In genomic region chr7:44108768-44109750, GRCh38 we compare ENCODE assay signal across 21 cellular contexts. TPM values are rescaled to one million over a fixed set of nuclear protein-coding genes. Genes with fewer than 3 reads are reported as not detected.
DNase-seq lines count a peak whose midpoint lies in the region; ATAC-seq, FAIRE-seq and TF ChIP-seq lines count a peak whose summit lies in the region.
"Had no signal": no experiment of that assay in that cellular context is flagged by ENCODE, and none has a peak within 500 bp of the region (broad histone marks: within the 10 kb centered on the region; RNA-seq: fewer than 3 reads in every experiment).

No MANE protein-coding gene starts in this region.

- no peak for TF ChIP-seq RAD21 in SK-N-SH (IDR thresholded peaks at IDR 0.05; ENCODE audit: low read length)
- TF ChIP-seq RAD21 in GM12878 (IDR thresholded peaks at IDR 0.05; ENCODE audit: insufficient read depth, low read depth, low read length): 0 out of 2 replicates have a peak, but pooled peaks have one; percentile 9

- peaks cover 5% of the 10 kb centered on the region for H3K27me3 Mint-ChIP-seq in activated T-cell treated with anti-CD3 and anti-CD28 coated beads, Interleukin-2, amount 50 U/mL, for 24 hours

- H3K4me3 ChIP-seq in SK-N-SH (ENCODE audit: low read depth in 2 of 2, low read length in 1 of 2): no peak overlapping the region
- no peak overlapping the region for H3K4me3 ChIP-seq in GM12875 (ENCODE audit: low read depth, low read length)
- H3K4me3 ChIP-seq in GM12878: no peak overlapping the region
- H3K4me3 ChIP-seq in GM23248: no peak overlapping the region
- H3K4me3 ChIP-seq: tibial nerve had no signal

- peaks cover 9% of the 10 kb centered on the region; the same call in 1 of the 2 replicates for H4K20me1 ChIP-seq in SK-N-SH (ENCODE audit: insufficient read depth)
- no peaks in the 10 kb centered on the region for H4K20me1 ChIP-seq in GM12878 (ENCODE audit: control insufficient read depth, insufficient read depth)
- H4K20me1 ChIP-seq in GM23248 (ENCODE audit: insufficient read depth): no peaks in the 10 kb centered on the region

- CTCF ChIA-PET in SK-N-SH (lab: Yijun Ruan, JAX) (interaction anchor here (0.7 to 2.3 kb wide), 5 partner anchors 12 to 89 kb away, joined by 3 to 7 read pairs (median 3); no protein-coding TSS in a partner anchor), GM12878 (lab: Yijun Ruan, JAX) (no interaction called here)

- peaks cover 12% of the 10 kb centered on the region for H3K4me1 Mint-ChIP-seq in activated T-cell treated with anti-CD3 and anti-CD28 coated beads, Interleukin-2, amount 50 U/mL, for 24 hours (ENCODE audit: low read depth)

- SMC1A ChIA-PET in GM12878 (lab: Charles Lee; ENCODE audit: uncharacterized antibody, unreplicated experiment): no interaction called here

- H3K9me2 ChIP-seq in SK-N-SH (no peaks in the 10 kb centered on the region), GM23248 (ENCODE audit: insufficient read depth) (no peaks in the 10 kb centered on the region)

- 89% methylated on average over 19 of the region's 21 CpGs for WGBS in SK-N-SH (ENCODE audit: low lambda C conversion rate)
- 41% methylated on average over 20 of the region's 21 CpGs for WGBS in GM12878 (ENCODE audit: insufficient coverage, insufficient replicate concordance, low lambda C conversion rate, missing lambda C conversion rate)
- WGBS in GM23248 (ENCODE audit: low coverage in 1 of 2, low lambda C conversion rate in 2 of 2, missing lambda C conversion rate in 2 of 2), 2 experiments: 79 to 80% methylated on average over 15 to 21 of the region's 21 CpGs

- H3K9ac ChIP-seq in SK-N-SH (no peak overlapping the region), GM12878 (ENCODE audit: control insufficient read depth, insufficient read depth, low read length) (no peak overlapping the region), GM23248 (no peak overlapping the region)

- TF ChIP-seq EP300 in SK-N-SH (IDR thresholded peaks at IDR 0.05; ENCODE audit: borderline replicate concordance in 1 of 2, low read depth in 1 of 2, low read length in 1 of 2) (no peak), GM12878 (IDR thresholded peaks at IDR 0.05; ENCODE audit: borderline replicate concordance in 1 of 2, control insufficient read depth in 1 of 2, low read depth in 2 of 2, low read length in 2 of 2) (no peak)

- H3K27me3 ChIP-seq in SK-N-SH (ENCODE audit: insufficient read depth): no peaks in the 10 kb centered on the region
- peaks cover 11 to 15% of the 10 kb centered on the region in 2 experiments for H3K27me3 ChIP-seq in GM12878 (replicated peaks in 1 of 2; ENCODE audit: control insufficient read depth in 2 of 2, insufficient read depth in 2 of 2, low read length in 1 of 2)
- H3K27me3 ChIP-seq in GM23248 (replicated peaks; ENCODE audit: insufficient read depth): no peaks in the 10 kb centered on the region
- H3K27me3 ChIP-seq: tibial nerve had no signal

- no peak overlapping the region for H3K4me3 Mint-ChIP-seq in activated T-cell treated with anti-CD3 and anti-CD28 coated beads, Interleukin-2, amount 50 U/mL, for 24 hours
- H3K4me3 Mint-ChIP-seq: activated CD4-positive, alpha-beta T cell treated with anti-CD3 and anti-CD28 coated beads, Interleukin-2, amount 10 ng/mL, durations not matched to agents 7 days and 5 days; activated T-cell treated with anti-CD3 and anti-CD28 coated beads, Interleukin-2, amount 50 U/mL, for 72 hours; CD8-positive, alpha-beta memory T cell; natural killer cell treated with Interleukin-12 subunit alpha and Interleukin-12 subunit beta and Interleukin-15 and Interleukin-18, amount 100 ng/mL, for 72 hours; T-helper 2 cell treated with Interferon-gamma antibody and Interleukin-4, amounts not matched to agents 5 μg/mL and 100 μg/mL, for 36 hours had no signal

- H3K27ac ChIP-seq in SK-N-SH (ENCODE audit: low read depth in 2 of 2, low read length in 1 of 2): no peak overlapping the region
- H3K27ac ChIP-seq in GM12878 (ENCODE audit: control insufficient read depth, insufficient read depth): no peak overlapping the region
- H3K27ac ChIP-seq in GM23248: no peak overlapping the region

- no peak overlapping the region for H2AFZ ChIP-seq in SK-N-SH (ENCODE audit: low read depth)
- H2AFZ ChIP-seq in GM12878 (ENCODE audit: control insufficient read depth, low read depth, low read length): no peak overlapping the region
- no peak overlapping the region for H2AFZ ChIP-seq in GM23248

- H3K9me3 ChIP-seq in SK-N-SH: no peaks in the 10 kb centered on the region
- H3K9me3 ChIP-seq in GM12878 (replicated peaks; ENCODE audit: control insufficient read depth, insufficient read depth, low read length): no peaks in the 10 kb centered on the region
- no peaks in the 10 kb centered on the region for H3K9me3 ChIP-seq in GM23248 (ENCODE audit: low read depth)
- H3K9me3 ChIP-seq: tibial nerve had no signal

- DNase-seq in SK-N-SH: peak; percentile 65
- no peak for DNase-seq in GM12878 (ENCODE audit: low read depth, low spot score)
- peak; percentile 80 for DNase-seq in posterior vena cava (ENCODE audit: low spot score)
- no peak for DNase-seq in NCI-H446 treated with DMSO at 0.1 percent for 48 hours (lab: John Stamatoyannopoulos, UW)
- no peak for DNase-seq in activated T-cell treated with anti-CD3 and anti-CD28 coated beads, Interleukin-2, amount 50 U/mL, for 24 hours
- DNase-seq in GM23248: no peak
- DNase-seq: activated CD4-positive, alpha-beta T cell treated with anti-CD3 and anti-CD28 coated beads, Interleukin-2, amount 10 ng/mL, durations not matched to agents 7 days and 5 days; activated T-cell treated with anti-CD3 and anti-CD28 coated beads, Interleukin-2, amount 50 U/mL, for 72 hours; CD8-positive, alpha-beta memory T cell; foreskin melanocyte; NCI-H1105 treated with DMSO at 0.1 percent for 48 hours; NCI-H2171 treated with DMSO at 0.1 percent for 48 hours; retina had no signal

- H3F3A ChIP-seq in SK-N-SH (replicated peaks; ENCODE audit: insufficient read depth) (peaks cover 14% of the 10 kb centered on the region), GM23248 (ENCODE audit: insufficient read depth) (no peaks in the 10 kb centered on the region)

- RAD21 ChIA-PET in GM12878 (lab: Charles Lee; ENCODE audit: unreplicated experiment): no interaction called here

- peaks cover 56% of the 10 kb centered on the region for H3K36me3 Mint-ChIP-seq in activated T-cell treated with anti-CD3 and anti-CD28 coated beads, Interleukin-2, amount 50 U/mL, for 24 hours (ENCODE audit: low read depth)
- H3K36me3 Mint-ChIP-seq: natural killer cell treated with Interleukin-12 subunit alpha and Interleukin-12 subunit beta and Interleukin-15 and Interleukin-18, amount 100 ng/mL, for 72 hours had no signal

- peak; percentile 21; the same call in 1 of the 2 replicates for TF ChIP-seq CTCF in SK-N-SH (IDR thresholded peaks at IDR 0.05)
- TF ChIP-seq CTCF in GM12875 (IDR thresholded peaks at IDR 0.05; ENCODE audit: borderline replicate concordance, insufficient read depth, low read depth, low read length): peak; percentile 33; the same call in 1 of the 2 replicates
- peak in 1 of 3 experiments; percentile 27; a peak in 1 of 6 replicates for TF ChIP-seq CTCF in GM12878 (IDR thresholded peaks at IDR 0.05 in 2 of 3, conservative IDR thresholded peaks at IDR 0.05 in 1 of 3; ENCODE audit: control insufficient read depth in 2 of 3, extremely low read depth in 1 of 3, insufficient read depth in 1 of 3, low read depth in 3 of 3, low read length in 3 of 3)

- no peak for FAIRE-seq in GM12878 (lab: Jason Lieb, UNC)
- FAIRE-seq: A204.1 had no signal

- in situ Hi-C loops in GM12878 (cut with MboI): no loop called here
- in situ Hi-C loops in GM23248 (cut with MboI): no loop called here

- TF ChIP-seq POLR2A in GM12878 (IDR thresholded peaks at IDR 0.05; ENCODE audit: low read depth, low read length): no peak

- no peak overlapping the region; the same call in 1 of the 2 replicates for H3K4me2 ChIP-seq in SK-N-SH
- no peak overlapping the region for H3K4me2 ChIP-seq in GM12878 (ENCODE audit: control insufficient read depth, insufficient read depth)
- no peak overlapping the region for H3K4me2 ChIP-seq in GM23248 (ENCODE audit: unreplicated experiment)

- peaks cover 41% of the 10 kb centered on the region for H3K79me2 ChIP-seq in SK-N-SH (ENCODE audit: insufficient read depth)
- no peaks in the 10 kb centered on the region for H3K79me2 ChIP-seq in GM12878 (ENCODE audit: control insufficient read depth, insufficient read depth, low read length)
- peaks cover 26% of the 10 kb centered on the region for H3K79me2 ChIP-seq in GM23248 (ENCODE audit: insufficient read depth)

- POLR2A ChIA-PET in SK-N-SH (lab: Yijun Ruan, JAX) (no interaction called here), GM12878 (lab: Charles Lee) (no interaction called here)

- H3K36me3 ChIP-seq in SK-N-SH (replicated peaks in 1 of 2; ENCODE audit: control insufficient read depth in 1 of 2, insufficient read depth in 2 of 2, low read length in 1 of 2) (peaks cover 27 to 73% of the 10 kb centered on the region in 2 experiments), GM12878 (ENCODE audit: control insufficient read depth in 2 of 2, insufficient read depth in 2 of 2, low read length in 1 of 2) (no peaks in the 10 kb centered on the region), GM23248 (ENCODE audit: low read depth) (no peaks in the 10 kb centered on the region)

- H3K4me1 ChIP-seq in SK-N-SH (ENCODE audit: control insufficient read depth in 1 of 2, insufficient read depth in 2 of 2, low read depth in 1 of 2, low read length in 1 of 2) (peaks cover 7 to 26% of the 10 kb centered on the region in 2 experiments; a peak in 1 of 4 replicates), GM12878 (ENCODE audit: control insufficient read depth, insufficient read depth, low read length) (no peaks in the 10 kb centered on the region), GM23248 (ENCODE audit: insufficient read depth) (peaks cover 20% of the 10 kb centered on the region)

- H3K27ac Mint-ChIP-seq in activated T-cell treated with anti-CD3 and anti-CD28 coated beads, Interleukin-2, amount 50 U/mL, for 24 hours: no peak overlapping the region
- H3K27ac Mint-ChIP-seq: activated CD4-positive, alpha-beta T cell treated with anti-CD3 and anti-CD28 coated beads, Interleukin-2, amount 10 ng/mL, durations not matched to agents 7 days and 5 days; activated T-cell treated with anti-CD3 and anti-CD28 coated beads, Interleukin-2, amount 50 U/mL, for 72 hours; CD8-positive, alpha-beta memory T cell; natural killer cell treated with Interleukin-12 subunit alpha and Interleukin-12 subunit beta and Interleukin-15 and Interleukin-18, amount 100 ng/mL, for 72 hours; T-helper 2 cell treated with Interferon-gamma antibody and Interleukin-4, amounts not matched to agents 5 μg/mL and 100 μg/mL, for 36 hours had no signal

- H3K9me3 Mint-ChIP-seq in activated T-cell treated with anti-CD3 and anti-CD28 coated beads, Interleukin-2, amount 50 U/mL, for 24 hours: no peaks in the 10 kb centered on the region
- H3K9me3 Mint-ChIP-seq: activated CD4-positive, alpha-beta T cell treated with anti-CD3 and anti-CD28 coated beads, Interleukin-2, amount 10 ng/mL, durations not matched to agents 7 days and 5 days; activated T-cell treated with anti-CD3 and anti-CD28 coated beads, Interleukin-2, amount 50 U/mL, for 72 hours; CD8-positive, alpha-beta memory T cell; natural killer cell treated with Interleukin-12 subunit alpha and Interleukin-12 subunit beta and Interleukin-15 and Interleukin-18, amount 100 ng/mL, for 72 hours; T-helper 2 cell treated with Interferon-gamma antibody and Interleukin-4, amounts not matched to agents 5 μg/mL and 100 μg/mL, for 36 hours had no signal

- intact Hi-C loops in GM12878 (cut with micrococcal nuclease; ENCODE audit: unreplicated experiment) (no loop called here), posterior vena cava (cut with DNase I) (no loop called here)

- ATAC-seq in SK-N-SH treated with all-trans-retinoic acid at 6 μM for 48 hours (no peak), GM12878 (peak; percentile 53)
- ATAC-seq: activated T-cell treated with anti-CD3 and anti-CD28 coated beads, Interleukin-2, amount 50 U/mL, for 72 hours; natural killer cell treated with Interleukin-12 subunit alpha and Interleukin-12 subunit beta and Interleukin-15 and Interleukin-18, amount 100 ng/mL, for 72 hours had no signal

- BruUV-seq in GM12878 (replicated peaks; lab: Mats Ljungman, UMichigan): no TSS peak

RNA-seq across cellular contexts. Expression of gene AEBP1, which starts 4.9 kb away (rescaled TPM):
- polyA plus RNA-seq in SK-N-SH (2012; rRNA removed) (40.3 and 105 TPM in 2 replicates), GM12878 (2011; rRNA removed) (0.09 and 0.20 TPM in 2 replicates), GM12878 (2014; fragmentation: Illumina TruSeq; extraction: Trizol) (not detected in 2 replicates), GM12878 (2014; fragmentation: Nextera tagmentation; extraction: Ambion mirVana) (not detected), GM12878 (2014; rRNA removed) (0.08 TPM in 1 of 2 replicates, not detected in the other), GM12878 (2016; fragmentation: Nextera tagmentation; extraction: Ambion mirVana) (under 1 TPM in 1 of 2 experiments, not detected in 1; 0.11 TPM), GM23248 (2016; fragmentation: Nextera tagmentation; extraction: Ambion mirVana) (46.6 and 47.0 TPM in 2 replicates)
- polyA plus RNA-seq in SK-N-SH (2012; cell fraction: cytosol; rRNA removed): 36.3 and 54.8 TPM in 2 replicates
- polyA plus RNA-seq in SK-N-SH (2012; cell fraction: nucleus; rRNA removed): 278 and 326 TPM in 2 replicates
- 1.9 and 3.2 TPM in 2 replicates for total RNA-seq in GM12878 (2013; cell fraction: nucleolus; rRNA removed)
- total RNA-seq in GM12878 (2014; rRNA removed) (0.06 TPM in 1 of 2 replicates, not detected in the other), GM12878 (2014; rRNA removed; fragmentation: Illumina TruSeq; extraction: Trizol) (not detected in 2 replicates), GM12878 (2021) (0.16 and 0.23 TPM in 2 replicates), posterior vena cava (100 to 1,000 TPM; 783 to 919 TPM)
- 0.46 TPM for polyA plus RNA-seq in GM12878 (2011; ENCODE audit: low read depth)
- 0.13 and 0.22 TPM in 2 replicates for polyA plus RNA-seq in GM12878 (2011; cell fraction: cytosol; rRNA removed)
- polyA plus RNA-seq in GM12878 (2011; cell fraction: nucleus; rRNA removed): 1.8 and 3.1 TPM in 2 replicates
- polyA plus RNA-seq in GM12878 (2012): 0.31 and 0.46 TPM in 2 replicates
- polyA minus RNA-seq in GM12878 (2011; rRNA and poly(A)+ RNA removed): 0.67 TPM in 1 of 2 replicates, not detected in the other
- not detected in 2 replicates for polyA minus RNA-seq in GM12878 (2011; cell fraction: cytosol; rRNA and poly(A)+ RNA removed)
- 0.24 and 0.57 TPM in 2 replicates for polyA minus RNA-seq in GM12878 (2011; cell fraction: nucleus; rRNA and poly(A)+ RNA removed)
- total RNA-seq in GM23248 (2014; rRNA removed; shearing (Covaris generic)): 53.0 and 63.2 TPM in 2 replicates

RNA-seq across cellular contexts. Expression of gene POLD2, which starts 14.3 kb away (rescaled TPM):
- polyA plus RNA-seq in SK-N-SH (2012; rRNA removed) (163 and 194 TPM in 2 replicates), GM12878 (2011; rRNA removed) (113 and 179 TPM in 2 replicates), GM12878 (2014; fragmentation: Illumina TruSeq; extraction: Trizol) (61.8 and 118 TPM in 2 replicates), GM12878 (2014; fragmentation: Nextera tagmentation; extraction: Ambion mirVana) (10 to 100 TPM; 19.1 to 42.7 TPM), GM12878 (2014; rRNA removed) (193 and 194 TPM in 2 replicates), GM12878 (2016; fragmentation: Nextera tagmentation; extraction: Ambion mirVana) (100 to 1,000 TPM; 266 to 287 TPM), GM23248 (2016; fragmentation: Nextera tagmentation; extraction: Ambion mirVana) (164 and 166 TPM in 2 replicates)
- polyA plus RNA-seq in SK-N-SH (2012; cell fraction: cytosol; rRNA removed): 97.4 and 129 TPM in 2 replicates
- 209 and 258 TPM in 2 replicates for polyA plus RNA-seq in SK-N-SH (2012; cell fraction: nucleus; rRNA removed)
- 86.8 and 93.9 TPM in 2 replicates for total RNA-seq in GM12878 (2013; cell fraction: nucleolus; rRNA removed)
- total RNA-seq in GM12878 (2014; rRNA removed) (149 and 169 TPM in 2 replicates), GM12878 (2014; rRNA removed; fragmentation: Illumina TruSeq; extraction: Trizol) (97.5 and 105 TPM in 2 replicates), GM12878 (2021) (169 TPM in 2 replicates), posterior vena cava (10 to 100 TPM; 39.9 to 60.0 TPM)
- 99.6 TPM for polyA plus RNA-seq in GM12878 (2011; ENCODE audit: low read depth)
- 225 and 290 TPM in 2 replicates for polyA plus RNA-seq in GM12878 (2011; cell fraction: cytosol; rRNA removed)
- polyA plus RNA-seq in GM12878 (2011; cell fraction: nucleus; rRNA removed): 281 and 287 TPM in 2 replicates
- polyA plus RNA-seq in GM12878 (2012): 110 and 118 TPM in 2 replicates
- polyA minus RNA-seq in GM12878 (2011; rRNA and poly(A)+ RNA removed): 75.3 and 127 TPM in 2 replicates
- 41.1 and 46.9 TPM in 2 replicates for polyA minus RNA-seq in GM12878 (2011; cell fraction: cytosol; rRNA and poly(A)+ RNA removed)
- polyA minus RNA-seq in GM12878 (2011; cell fraction: nucleus; rRNA and poly(A)+ RNA removed): 54.9 and 61.8 TPM in 2 replicates
- 100 and 107 TPM in 2 replicates for total RNA-seq in GM23248 (2014; rRNA removed; shearing (Covaris generic))

RNA-seq across cellular contexts. Expression of gene POLM, which starts 26.7 kb away (rescaled TPM):
- 17.4 and 23.1 TPM in 2 replicates for polyA plus RNA-seq in SK-N-SH (2012; rRNA removed)
- 4.2 and 7.5 TPM in 2 replicates for polyA plus RNA-seq in SK-N-SH (2012; cell fraction: cytosol; rRNA removed)
- 117 and 123 TPM in 2 replicates for polyA plus RNA-seq in SK-N-SH (2012; cell fraction: nucleus; rRNA removed)
- 108 and 133 TPM in 2 replicates for total RNA-seq in GM12878 (2013; cell fraction: nucleolus; rRNA removed)
- total RNA-seq in GM12878 (2014; rRNA removed): 23.3 and 24.8 TPM in 2 replicates
- total RNA-seq in GM12878 (2014; rRNA removed; fragmentation: Illumina TruSeq; extraction: Trizol): 13.5 and 14.1 TPM in 2 replicates
- total RNA-seq in GM12878 (2021): 33.8 and 37.8 TPM in 2 replicates
- 9.0 TPM for polyA plus RNA-seq in GM12878 (2011; ENCODE audit: low read depth)
- 11.0 and 15.9 TPM in 2 replicates for polyA plus RNA-seq in GM12878 (2011; rRNA removed)
- polyA plus RNA-seq in GM12878 (2011; cell fraction: cytosol; rRNA removed): 17.6 and 26.6 TPM in 2 replicates
- polyA plus RNA-seq in GM12878 (2011; cell fraction: nucleus; rRNA removed): 86.2 and 99.8 TPM in 2 replicates
- polyA plus RNA-seq in GM12878 (2012): 16.6 and 18.6 TPM in 2 replicates
- polyA plus RNA-seq in GM12878 (2014; fragmentation: Illumina TruSeq; extraction: Trizol): 8.0 and 16.1 TPM in 2 replicates
- 1 to 10 TPM; 3.1 to 4.6 TPM for polyA plus RNA-seq in GM12878 (2014; fragmentation: Nextera tagmentation; extraction: Ambion mirVana)
- 39.4 and 41.5 TPM in 2 replicates for polyA plus RNA-seq in GM12878 (2014; rRNA removed)
- polyA plus RNA-seq in GM12878 (2016; fragmentation: Nextera tagmentation; extraction: Ambion mirVana): 10 to 100 TPM; 22.0 to 23.2 TPM
- polyA minus RNA-seq in GM12878 (2011; rRNA and poly(A)+ RNA removed): 19.2 and 33.0 TPM in 2 replicates
- 12.7 and 16.4 TPM in 2 replicates for polyA minus RNA-seq in GM12878 (2011; cell fraction: cytosol; rRNA and poly(A)+ RNA removed)
- 41.2 and 67.5 TPM in 2 replicates for polyA minus RNA-seq in GM12878 (2011; cell fraction: nucleus; rRNA and poly(A)+ RNA removed)
- 10 to 100 TPM in 1 of 2 donors, 1 to 10 TPM in 1; 9.4 to 16.9 TPM for total RNA-seq in posterior vena cava
- 13.9 and 20.3 TPM in 2 replicates for total RNA-seq in GM23248 (2014; rRNA removed; shearing (Covaris generic))
- 10.7 and 12.9 TPM in 2 replicates for polyA plus RNA-seq in GM23248 (2016; fragmentation: Nextera tagmentation; extraction: Ambion mirVana)

RNA-seq across cellular contexts. Expression of gene MYL7, which starts 32.1 kb away (rescaled TPM):
- polyA plus RNA-seq in SK-N-SH (2012; rRNA removed): 0.47 TPM in 1 of 2 replicates, not detected in the other
- 0.08 and 0.22 TPM in 2 replicates for polyA plus RNA-seq in SK-N-SH (2012; cell fraction: cytosol; rRNA removed)
- 0.61 and 1.9 TPM in 2 replicates for polyA plus RNA-seq in SK-N-SH (2012; cell fraction: nucleus; rRNA removed)
- not detected in 2 replicates for total RNA-seq in GM12878 (2013; cell fraction: nucleolus; rRNA removed)
- not detected in 2 replicates for total RNA-seq in GM12878 (2014; rRNA removed)
- not detected in 2 replicates for total RNA-seq in GM12878 (2014; rRNA removed; fragmentation: Illumina TruSeq; extraction: Trizol)
- not detected in 2 replicates for total RNA-seq in GM12878 (2021)
- not detected for polyA plus RNA-seq in GM12878 (2011; ENCODE audit: low read depth)
- polyA plus RNA-seq in GM12878 (2011; rRNA removed): not detected in 2 replicates
- polyA plus RNA-seq in GM12878 (2011; cell fraction: cytosol; rRNA removed): not detected in 2 replicates
- polyA plus RNA-seq in GM12878 (2011; cell fraction: nucleus; rRNA removed): not detected in 2 replicates
- polyA plus RNA-seq in GM12878 (2012): not detected in 2 replicates
- not detected in 2 replicates for polyA plus RNA-seq in GM12878 (2014; fragmentation: Illumina TruSeq; extraction: Trizol)
- not detected for polyA plus RNA-seq in GM12878 (2014; fragmentation: Nextera tagmentation; extraction: Ambion mirVana)
- not detected in 2 replicates for polyA plus RNA-seq in GM12878 (2014; rRNA removed)
- polyA plus RNA-seq in GM12878 (2016; fragmentation: Nextera tagmentation; extraction: Ambion mirVana): 1 to 10 TPM in 1 of 2 experiments, not detected in 1; 1.9 TPM
- not detected in 2 replicates for polyA minus RNA-seq in GM12878 (2011; rRNA and poly(A)+ RNA removed)
- polyA minus RNA-seq in GM12878 (2011; cell fraction: cytosol; rRNA and poly(A)+ RNA removed): not detected in 2 replicates
- polyA minus RNA-seq in GM12878 (2011; cell fraction: nucleus; rRNA and poly(A)+ RNA removed): not detected in 2 replicates
- 1 to 10 TPM in 1 of 2 donors, not detected in 1; 1.4 TPM for total RNA-seq in posterior vena cava
- total RNA-seq in GM23248 (2014; rRNA removed; shearing (Covaris generic)): not detected in 2 replicates
- 1.7 TPM in 1 of 2 replicates, not detected in the other for polyA plus RNA-seq in GM23248 (2016; fragmentation: Nextera tagmentation; extraction: Ambion mirVana)
- total RNA-seq: activated CD4-positive, alpha-beta T cell treated with anti-CD3 and anti-CD28 coated beads, Interleukin-2, amount 10 ng/mL, durations not matched to agents 7 days and 5 days; activated T-cell treated with anti-CD3 and anti-CD28 coated beads, Interleukin-2, amount 50 U/mL, for 72 hours; CD8-positive, alpha-beta memory T cell; cerebellum; lung microvascular endothelial cell; natural killer cell treated with Interleukin-12 subunit alpha and Interleukin-12 subunit beta and Interleukin-15 and Interleukin-18, amount 100 ng/mL, for 72 hours; tibial nerve had no signal
- polyA plus RNA-seq: CD8-positive, alpha-beta memory T cell had no signal

RNA-seq across cellular contexts. Expression of gene PGAM2, which starts 43.7 kb away (rescaled TPM):
- polyA plus RNA-seq in SK-N-SH (2012; rRNA removed) (0.79 and 1.5 TPM in 2 replicates), GM12878 (2011; rRNA removed) (not detected in 2 replicates), GM12878 (2014; fragmentation: Illumina TruSeq; extraction: Trizol) (not detected in 2 replicates), GM12878 (2014; fragmentation: Nextera tagmentation; extraction: Ambion mirVana) (not detected), GM12878 (2014; rRNA removed) (0.13 TPM in 1 of 2 replicates, not detected in the other), GM12878 (2016; fragmentation: Nextera tagmentation; extraction: Ambion mirVana) (not detected), GM23248 (2016; fragmentation: Nextera tagmentation; extraction: Ambion mirVana) (not detected in 2 replicates)
- 0.96 and 1.0 TPM in 2 replicates for polyA plus RNA-seq in SK-N-SH (2012; cell fraction: cytosol; rRNA removed)
- polyA plus RNA-seq in SK-N-SH (2012; cell fraction: nucleus; rRNA removed): 1.6 and 2.5 TPM in 2 replicates
- 2.5 and 3.7 TPM in 2 replicates for total RNA-seq in GM12878 (2013; cell fraction: nucleolus; rRNA removed)
- total RNA-seq in GM12878 (2014; rRNA removed) (not detected in 2 replicates), GM12878 (2014; rRNA removed; fragmentation: Illumina TruSeq; extraction: Trizol) (not detected in 2 replicates), GM12878 (2021) (0.24 TPM in 1 of 2 replicates, not detected in the other), posterior vena cava (1 to 10 TPM; 1.6 to 2.1 TPM)
- not detected for polyA plus RNA-seq in GM12878 (2011; ENCODE audit: low read depth)
- not detected in 2 replicates for polyA plus RNA-seq in GM12878 (2011; cell fraction: cytosol; rRNA removed)
- 0.87 and 1.2 TPM in 2 replicates for polyA plus RNA-seq in GM12878 (2011; cell fraction: nucleus; rRNA removed)
- 0.18 TPM in 1 of 2 replicates, not detected in the other for polyA plus RNA-seq in GM12878 (2012)
- not detected in 2 replicates for polyA minus RNA-seq in GM12878 (2011; rRNA and poly(A)+ RNA removed)
- polyA minus RNA-seq in GM12878 (2011; cell fraction: cytosol; rRNA and poly(A)+ RNA removed): not detected in 2 replicates
- 0.57 and 0.97 TPM in 2 replicates for polyA minus RNA-seq in GM12878 (2011; cell fraction: nucleus; rRNA and poly(A)+ RNA removed)
- total RNA-seq in GM23248 (2014; rRNA removed; shearing (Covaris generic)): not detected in 2 replicates
- total RNA-seq: natural killer cell treated with Interleukin-12 subunit alpha and Interleukin-12 subunit beta and Interleukin-15 and Interleukin-18, amount 100 ng/mL, for 72 hours had no signal
- polyA plus RNA-seq: CD8-positive, alpha-beta memory T cell had no signal

Comparison
In these comparisons a context has a peak if more than half of its experiments do, and no peak if none do; other contexts are left out.
1. DNase-seq: peak in SK-N-SH (single experiment) and posterior vena cava (single experiment); none in GM12878 (single experiment), NCI-H446 treated with DMSO at 0.1 percent for 48 hours (single experiment), activated T-cell treated with anti-CD3 and anti-CD28 coated beads, Interleukin-2, amount 50 U/mL, for 24 hours (single experiment) and GM23248 (single experiment).
2. RNA of gene AEBP1, which starts 4.9 kb away (total RNA-seq): 783 to 919 TPM in posterior vena cava and 53.0 to 63.2 TPM in GM23248; 0.06 to 3.2 TPM in GM12878; every median in the first group is over 10 times any median in the second.
3. Of the 26 proteins assayed by ChIP-seq in both GM12878 and SK-N-SH: peak only in GM12878: RAD21; only in SK-N-SH: none; in both: none; in neither: 24; mixed calls (peak in some experiments, not most) for 1.